11 cellular contexts compared by ENCODE assay signal in the genomic region with DNA sequence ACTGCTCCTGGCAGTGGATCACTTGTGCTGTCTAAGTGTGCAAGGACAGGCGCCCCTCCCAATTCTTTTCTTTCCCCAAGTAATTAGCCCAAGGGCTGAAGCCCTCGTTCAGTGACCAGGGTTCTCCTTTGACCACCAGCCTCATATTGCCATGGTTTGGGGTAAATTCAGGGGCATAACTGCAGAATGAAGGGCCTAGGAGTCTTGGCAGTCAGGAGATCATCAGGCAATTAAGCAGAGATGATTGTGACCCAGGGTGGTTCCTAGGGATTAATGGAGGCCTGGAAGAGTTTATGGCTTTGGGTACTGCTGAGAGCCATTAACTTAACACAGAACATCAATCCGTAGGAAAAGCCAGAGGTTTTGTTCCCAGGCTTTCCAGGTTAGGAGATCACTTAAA.
A peak's percentile ranks its signal among the peaks of the same experiment; 100 is the strongest.
DNase-seq lines count a peak whose midpoint lies in the region; ATAC-seq and TF ChIP-seq lines count a peak whose summit lies in the region.
"Had no signal": no experiment of that assay in that cellular context is flagged by ENCODE, and none has a peak within 500 bp of the region (broad histone marks: within the 10 kb centered on the region; RNA-seq: fewer than 3 reads in every experiment).

No MANE protein-coding gene starts in this region.

- H3K9ac ChIP-seq in BLaER1 (no peak overlapping the region), MM.1S (ENCODE audit: low read length) (peak overlapping the region; percentile 75; the same call in 1 of the 2 replicates)

- DNase-seq in MM.1S (no peak), coronary artery (ENCODE audit: low spot score) (no peak), osteoblast (ENCODE audit: insufficient read length, low spot score, missing footprints) (no peak), DMS53 treated with DMSO at 0.1 percent for 48 hours (lab: John Stamatoyannopoulos, UW; ENCODE audit: unreplicated experiment) (no peak), HPDE6-E6E7 (ENCODE audit: extremely low spot score) (no peak)
- DNase-seq: amygdala, naive B cell had no signal

- H3K4me1 ChIP-seq in BLaER1, result peaks cover 49% of the 10 kb centered on the region
- H3K4me1 ChIP-seq in MM.1S (ENCODE audit: low read length), result peaks cover 79% of the 10 kb centered on the region
- H3K4me1 ChIP-seq in osteoblast (ENCODE audit: insufficient read depth, low read length), result peaks cover 15% of the 10 kb centered on the region

- H3K79me2 ChIP-seq in MM.1S (ENCODE audit: low read length) (0 out of 2 replicates have a peak, but pooled peaks cover 6% of the 10 kb centered on the region), osteoblast (ENCODE audit: insufficient read depth, low read length) (no peaks in the 10 kb centered on the region)

- H3K9me3 ChIP-seq in BLaER1 (no peaks in the 10 kb centered on the region), MM.1S (replicated peaks; ENCODE audit: insufficient read depth, low read length) (no peaks in the 10 kb centered on the region), osteoblast (ENCODE audit: low read depth, low read length) (no peaks in the 10 kb centered on the region)

- no peak overlapping the region for H3K4me3 ChIP-seq in BLaER1
- H3K4me3 ChIP-seq in MM.1S (ENCODE audit: low read length), result no peak overlapping the region
- no peak overlapping the region for H3K4me3 ChIP-seq in coronary artery
- H3K4me3 ChIP-seq in osteoblast (ENCODE audit: insufficient read depth, low read length), result no peak overlapping the region

- H2AFZ ChIP-seq in MM.1S (ENCODE audit: low read length) (no peak overlapping the region), osteoblast (ENCODE audit: low read length) (no peak overlapping the region)

- H4K20me1 ChIP-seq in BLaER1 (no peaks in the 10 kb centered on the region), MM.1S (ENCODE audit: insufficient read depth, low read length) (no peaks in the 10 kb centered on the region), osteoblast (ENCODE audit: insufficient read depth, low read length) (no peaks in the 10 kb centered on the region)

- ATAC-seq in GM19455 (IDR thresholded peaks at IDR 0.05; ENCODE audit: unreplicated experiment) (no peak), HG03108 (IDR thresholded peaks at IDR 0.05; ENCODE audit: unreplicated experiment) (no peak)

- H3K9me2 ChIP-seq in MM.1S (replicated peaks; ENCODE audit: insufficient read depth, low read length), result no peaks in the 10 kb centered on the region

- H3F3A ChIP-seq in MM.1S (ENCODE audit: insufficient read depth, low read length), result peaks cover 57% of the 10 kb centered on the region

- H3K27me3 ChIP-seq in BLaER1, result no peaks in the 10 kb centered on the region
- H3K27me3 ChIP-seq in MM.1S (replicated peaks; ENCODE audit: insufficient read depth, low read length), result no peaks in the 10 kb centered on the region
- no peaks in the 10 kb centered on the region for H3K27me3 ChIP-seq in osteoblast (ENCODE audit: insufficient read depth, low read length)

- H3K27ac ChIP-seq in BLaER1 (0 out of 2 replicates have a peak overlapping the region, but pooled peaks have one; percentile 31), MM.1S (ENCODE audit: low read length) (peak overlapping the region; percentile 93), coronary artery (peak overlapping the region; percentile 65 to 73), osteoblast (ENCODE audit: low read depth, low read length) (peak overlapping the region; percentile 95)
- H3K27ac ChIP-seq: C4-2B had no signal

- TF ChIP-seq CTCF in MM.1S (IDR thresholded peaks at IDR 0.05; ENCODE audit: low read length) (no peak), coronary artery (IDR thresholded peaks at IDR 0.05) (no peak), osteoblast (IDR thresholded peaks at IDR 0.05; ENCODE audit: extremely low read depth, low read depth, low read length) (no peak)

- H3K4me2 ChIP-seq in BLaER1 (peak overlapping the region; percentile 59), MM.1S (ENCODE audit: low read depth, low read length) (peak overlapping the region; percentile 75; the same call in 1 of the 2 replicates), osteoblast (ENCODE audit: insufficient read depth, low read length) (no peak overlapping the region)

- H3K36me3 ChIP-seq in BLaER1 (peaks cover 75% of the 10 kb centered on the region), MM.1S (replicated peaks; ENCODE audit: insufficient read depth, low read length) (no peaks in the 10 kb centered on the region; the same call in 1 of the 2 replicates), osteoblast (ENCODE audit: insufficient read depth, low read length) (peaks cover 21% of the 10 kb centered on the region)

Comparison
In these comparisons a context has a peak if more than half of its experiments do, and no peak if none do; other contexts are left out.
1. H3K27ac ChIP-seq: peak in every context shown above with its lines; median percentile 95 in osteoblast; 93 in MM.1S; 69 in coronary artery; 31 in BLaER1.